14 cellular contexts compared by ENCODE assay signal in genomic region chr10:97180367-97180763, GRCh38. TPM values are rescaled to one million over a fixed set of nuclear protein-coding genes. Genes with fewer than 3 reads are reported as not detected.
"Had no signal": no experiment of that assay in that cellular context is flagged by ENCODE, and none has a peak within 500 bp of the region (broad histone marks: within the 10 kb centered on the region; RNA-seq: fewer than 3 reads in every experiment).

No MANE protein-coding gene starts in this region.

- ATAC-seq: right lobe of liver had no signal

- H3K36me3 ChIP-seq: brain microvascular endothelial cell, esophagus muscularis mucosa, right lobe of liver, upper lobe of right lung had no signal

- H3K4me1 ChIP-seq: upper lobe of right lung had no signal

- DNase-seq: activated CD4-positive, alpha-beta T cell treated with anti-CD3 and anti-CD28 coated beads, Interleukin-2, amount 10 ng/mL, durations not matched to agents 24 days and 14 days; activated CD8-positive, alpha-beta memory T cell treated with anti-CD3 and anti-CD28 coated beads for 24 hours; activated T-cell treated with anti-CD3 and anti-CD28 coated beads, Interleukin-2, amount 50 U/mL, for 1 hour; brain microvascular endothelial cell; naive B cell; psoas muscle; stimulated activated naive CD4-positive, alpha-beta T cell had no signal

- H3K9me3 ChIP-seq: esophagus muscularis mucosa, psoas muscle, right lobe of liver, upper lobe of right lung had no signal

- H3K27ac ChIP-seq: brain microvascular endothelial cell, esophagus muscularis mucosa, psoas muscle, right lobe of liver, upper lobe of right lung had no signal

- H3K4me3 Mint-ChIP-seq: activated CD4-positive, alpha-beta T cell treated with anti-CD3 and anti-CD28 coated beads, Interleukin-2, amount 10 ng/mL, durations not matched to agents 24 days and 14 days; activated naive CD8-positive, alpha-beta T cell; naive B cell; T-helper 1 cell treated with Interleukin-12 subunit alpha and Interleukin-12 subunit beta and Interleukin-4 antibody, amounts not matched to agents 30 μg/mL and 1 μg/mL, for 36 hours had no signal

- H3K9me3 Mint-ChIP-seq: activated CD4-positive, alpha-beta T cell treated with anti-CD3 and anti-CD28 coated beads, Interleukin-2, amount 10 ng/mL, durations not matched to agents 24 days and 14 days; T-helper 1 cell treated with Interleukin-12 subunit alpha and Interleukin-12 subunit beta and Interleukin-4 antibody, amounts not matched to agents 30 μg/mL and 1 μg/mL, for 36 hours had no signal

- H3K36me3 Mint-ChIP-seq: activated naive CD8-positive, alpha-beta T cell had no signal

- H3K4me3 ChIP-seq: psoas muscle, right lobe of liver, upper lobe of right lung had no signal

- H3K27ac Mint-ChIP-seq: activated CD4-positive, alpha-beta T cell treated with anti-CD3 and anti-CD28 coated beads, Interleukin-2, amount 10 ng/mL, durations not matched to agents 24 days and 14 days; activated naive CD8-positive, alpha-beta T cell; naive B cell; T-helper 1 cell treated with Interleukin-12 subunit alpha and Interleukin-12 subunit beta and Interleukin-4 antibody, amounts not matched to agents 30 μg/mL and 1 μg/mL, for 36 hours had no signal

RNA-seq across cellular contexts. Expression of gene SLIT1, which starts 5.4 kb away (rescaled TPM):
- total RNA-seq: fibroblast of villous mesenchyme, lung microvascular endothelial cell had no signal
